ENCODE assay signal across 36 cellular contexts in the genomic region with DNA sequence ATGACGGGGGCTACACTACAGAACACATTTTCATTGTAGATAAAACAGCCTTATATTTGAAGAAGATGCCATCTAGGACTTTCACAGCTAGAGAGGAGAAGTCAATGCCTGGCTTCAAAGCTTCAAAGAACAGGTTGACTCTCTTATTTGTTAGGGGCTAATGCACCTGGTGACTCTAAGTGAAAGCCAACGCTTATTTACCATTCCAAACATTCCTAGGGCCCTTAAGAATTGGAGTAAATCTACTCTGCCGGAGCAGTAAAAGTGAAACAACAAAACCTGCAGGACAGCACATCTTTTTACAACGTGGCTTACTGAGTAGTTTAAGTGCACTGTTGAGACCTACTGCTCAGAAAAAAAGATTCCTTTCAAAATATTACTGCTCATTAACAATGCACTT.
"Had no signal": no experiment of that assay in that cellular context is flagged by ENCODE, and none has a peak within 500 bp of the region (broad histone marks: within the 10 kb centered on the region; RNA-seq: fewer than 3 reads in every experiment).

No MANE protein-coding gene starts in this region.

- DNase-seq: activated CD4-positive, alpha-beta memory T cell treated with anti-CD3 and anti-CD28 coated beads for 36 hours; activated CD4-positive, alpha-beta T cell treated with anti-CD3 and anti-CD28 coated beads for 36 hours; activated CD4-positive, alpha-beta T cell treated with anti-CD3 and anti-CD28 coated beads, Interleukin-2, amount 10 ng/mL, durations not matched to agents 24 days and 14 days; activated CD4-positive, CD25-positive, alpha-beta regulatory T cell; activated CD4-positive, CD25-positive, alpha-beta regulatory T cell treated with anti-CD3 and anti-CD28 coated beads, Interleukin-2, amount 50 U/mL, for 72 hours; activated CD8-positive, alpha-beta memory T cell treated with anti-CD3 and anti-CD28 coated beads, Interleukin-2, amount 10 ng/mL, durations not matched to agents 7 days and 5 days; activated CD8-positive, alpha-beta memory T cell treated with anti-CD3 and anti-CD28 coated beads, Interleukin-2, amount 50 U/mL, for 4 hours; activated CD8-positive, alpha-beta T cell treated with anti-CD3 and anti-CD28 coated beads, Interleukin-2, amount 10 ng/mL, durations not matched to agents 7 days and 5 days; activated effector memory CD4-positive, alpha-beta T cell treated with anti-CD3 and anti-CD28 coated beads, Interleukin-2, amount 50 U/mL, for 16 hours; activated naive CD4-positive, alpha-beta T cell treated with anti-CD3 and anti-CD28 coated beads for 36 hours; activated naive CD8-positive, alpha-beta T cell treated with anti-CD3 and anti-CD28 coated beads for 36 hours; activated naive CD8-positive, alpha-beta T cell treated with anti-CD3 and anti-CD28 coated beads, Interleukin-2, amount 50 U/mL, for 24 hours; activated T-cell treated with anti-CD3 and anti-CD28 coated beads, Interleukin-2, amount 50 U/mL, for 1 hour; activated T-cell treated with anti-CD3 and anti-CD28 coated beads, Interleukin-2, amount 50 U/mL, for 48 hours; adrenal gland; amygdala; aorta; body of pancreas; caudate nucleus; cortex of kidney; dermis blood vessel endothelial cell; effector CD4-positive, alpha-beta T cell; effector memory CD8-positive, alpha-beta T cell; erythroblast; foreskin keratinocyte; gastrocnemius medialis; glutamatergic neuron; heart left ventricle; T-helper 17 cell; T1000; WERI-Rb-1 had no signal

- H3K27ac ChIP-seq: adrenal gland, body of pancreas, esophagus muscularis mucosa, foreskin keratinocyte, gastrocnemius medialis, heart left ventricle, WERI-Rb-1 had no signal

- H3K9me3 ChIP-seq: adrenal gland, body of pancreas, esophagus muscularis mucosa, gastrocnemius medialis had no signal

- H3K4me3 ChIP-seq: adrenal gland, body of pancreas, esophagus muscularis mucosa, gastrocnemius medialis, heart left ventricle had no signal

- H3K27me3 ChIP-seq: adrenal gland, body of pancreas, esophagus muscularis mucosa, foreskin keratinocyte, gastrocnemius medialis, heart left ventricle had no signal

- H3K27me3 Mint-ChIP-seq: activated CD4-positive, alpha-beta T cell treated with anti-CD3 and anti-CD28 coated beads, Interleukin-2, amount 10 ng/mL, durations not matched to agents 24 days and 14 days; activated CD8-positive, alpha-beta memory T cell treated with anti-CD3 and anti-CD28 coated beads, Interleukin-2, amount 10 ng/mL, durations not matched to agents 7 days and 5 days; activated naive CD8-positive, alpha-beta T cell treated with anti-CD3 and anti-CD28 coated beads for 36 hours; T-helper 17 cell had no signal

- H3K9me3 Mint-ChIP-seq: activated CD4-positive, alpha-beta memory T cell treated with anti-CD3 and anti-CD28 coated beads for 36 hours; activated CD4-positive, alpha-beta T cell treated with anti-CD3 and anti-CD28 coated beads, Interleukin-2, amount 10 ng/mL, durations not matched to agents 24 days and 14 days; activated naive CD4-positive, alpha-beta T cell treated with anti-CD3 and anti-CD28 coated beads for 36 hours; activated T-helper 1 cell treated with anti-CD3 and anti-CD28 coated beads, Interleukin-12 subunit alpha, Interleukin-12 subunit beta, Interleukin-2, Interleukin-4 antibody, amounts not matched to agents 30 ng/mL and 10 ng/mL and 1 ng/mL, durations not matched to agents 14 hours and 24 hours and 36 hours; activated T-helper 2 cell treated with anti-CD3 and anti-CD28 coated beads, Interferon-gamma antibody, Interleukin-2, Interleukin-4, amounts not matched to agents 10 μg/mL and 5 μg/mL and 100 μg/mL, durations not matched to agents 14 hours and 24 hours and 36 hours; effector memory CD8-positive, alpha-beta T cell; T-helper 2 cell treated with Interferon-gamma antibody and Interleukin-4, amounts not matched to agents 5 μg/mL and 100 μg/mL, for 36 hours had no signal

- ATAC-seq: activated CD4-positive, alpha-beta T cell treated with anti-CD3 and anti-CD28 coated beads for 36 hours; activated CD8-positive, alpha-beta memory T cell treated with anti-CD3 and anti-CD28 coated beads, Interleukin-2, amount 10 ng/mL, durations not matched to agents 7 days and 5 days; activated CD8-positive, alpha-beta T cell treated with anti-CD3 and anti-CD28 coated beads, Interleukin-2, amount 10 ng/mL, durations not matched to agents 7 days and 5 days; activated naive CD8-positive, alpha-beta T cell treated with anti-CD3 and anti-CD28 coated beads, Interleukin-2, amount 50 U/mL, for 24 hours; body of pancreas; effector memory CD8-positive, alpha-beta T cell; foreskin keratinocyte; gastrocnemius medialis; heart left ventricle; T-helper 17 cell had no signal

- H3K4me1 ChIP-seq: adrenal gland, body of pancreas, esophagus muscularis mucosa, foreskin keratinocyte, gastrocnemius medialis, heart left ventricle had no signal

- H3K4me1 Mint-ChIP-seq: activated CD4-positive, alpha-beta T cell treated with anti-CD3 and anti-CD28 coated beads for 36 hours; activated CD4-positive, alpha-beta T cell treated with anti-CD3 and anti-CD28 coated beads, Interleukin-2, amount 10 ng/mL, durations not matched to agents 24 days and 14 days; activated CD8-positive, alpha-beta memory T cell treated with anti-CD3 and anti-CD28 coated beads, Interleukin-2, amount 10 ng/mL, durations not matched to agents 7 days and 5 days; activated naive CD4-positive, alpha-beta T cell treated with anti-CD3 and anti-CD28 coated beads, Interleukin-2, amount 50 U/mL, for 24 hours; activated naive CD8-positive, alpha-beta T cell treated with anti-CD3 and anti-CD28 coated beads for 36 hours; activated naive CD8-positive, alpha-beta T cell treated with anti-CD3 and anti-CD28 coated beads, Interleukin-2, amount 50 U/mL, for 24 hours; T-helper 17 cell had no signal

- H3K36me3 ChIP-seq: adrenal gland, esophagus muscularis mucosa, gastrocnemius medialis, heart left ventricle, WERI-Rb-1 had no signal

- H3K36me3 Mint-ChIP-seq: activated CD4-positive, alpha-beta memory T cell treated with anti-CD3 and anti-CD28 coated beads for 36 hours; activated CD8-positive, alpha-beta memory T cell treated with anti-CD3 and anti-CD28 coated beads, Interleukin-2, amount 10 ng/mL, durations not matched to agents 7 days and 5 days; activated naive CD4-positive, alpha-beta T cell treated with anti-CD3 and anti-CD28 coated beads, Interleukin-2, amount 50 U/mL, for 24 hours; activated naive CD8-positive, alpha-beta T cell treated with anti-CD3 and anti-CD28 coated beads for 36 hours had no signal

- H3K27ac Mint-ChIP-seq: activated CD4-positive, alpha-beta memory T cell treated with anti-CD3 and anti-CD28 coated beads for 36 hours; activated CD4-positive, alpha-beta T cell treated with anti-CD3 and anti-CD28 coated beads for 36 hours; activated CD4-positive, alpha-beta T cell treated with anti-CD3 and anti-CD28 coated beads, Interleukin-2, amount 10 ng/mL, durations not matched to agents 24 days and 14 days; activated CD8-positive, alpha-beta memory T cell treated with anti-CD3 and anti-CD28 coated beads, Interleukin-2, amount 10 ng/mL, durations not matched to agents 7 days and 5 days; activated CD8-positive, alpha-beta T cell treated with anti-CD3 and anti-CD28 coated beads, Interleukin-2, amount 10 ng/mL, durations not matched to agents 7 days and 5 days; activated naive CD4-positive, alpha-beta T cell treated with anti-CD3 and anti-CD28 coated beads for 36 hours; activated naive CD4-positive, alpha-beta T cell treated with anti-CD3 and anti-CD28 coated beads, Interleukin-2, amount 50 U/mL, for 24 hours; activated naive CD8-positive, alpha-beta T cell treated with anti-CD3 and anti-CD28 coated beads for 36 hours; activated naive CD8-positive, alpha-beta T cell treated with anti-CD3 and anti-CD28 coated beads, Interleukin-2, amount 50 U/mL, for 24 hours; activated T-helper 1 cell treated with anti-CD3 and anti-CD28 coated beads, Interleukin-12 subunit alpha, Interleukin-12 subunit beta, Interleukin-2, Interleukin-4 antibody, amounts not matched to agents 30 ng/mL and 10 ng/mL and 1 ng/mL, durations not matched to agents 14 hours and 24 hours and 36 hours; activated T-helper 2 cell treated with anti-CD3 and anti-CD28 coated beads, Interferon-gamma antibody, Interleukin-2, Interleukin-4, amounts not matched to agents 10 μg/mL and 5 μg/mL and 100 μg/mL, durations not matched to agents 14 hours and 24 hours and 36 hours; effector memory CD8-positive, alpha-beta T cell; T-helper 17 cell; T-helper 2 cell treated with Interferon-gamma antibody and Interleukin-4, amounts not matched to agents 5 μg/mL and 100 μg/mL, for 36 hours had no signal

- H3K4me3 Mint-ChIP-seq: activated CD4-positive, alpha-beta memory T cell treated with anti-CD3 and anti-CD28 coated beads for 36 hours; activated CD4-positive, alpha-beta T cell treated with anti-CD3 and anti-CD28 coated beads for 36 hours; activated CD4-positive, alpha-beta T cell treated with anti-CD3 and anti-CD28 coated beads, Interleukin-2, amount 10 ng/mL, durations not matched to agents 24 days and 14 days; activated CD8-positive, alpha-beta memory T cell treated with anti-CD3 and anti-CD28 coated beads, Interleukin-2, amount 10 ng/mL, durations not matched to agents 7 days and 5 days; activated CD8-positive, alpha-beta T cell treated with anti-CD3 and anti-CD28 coated beads, Interleukin-2, amount 10 ng/mL, durations not matched to agents 7 days and 5 days; activated naive CD4-positive, alpha-beta T cell treated with anti-CD3 and anti-CD28 coated beads for 36 hours; activated naive CD4-positive, alpha-beta T cell treated with anti-CD3 and anti-CD28 coated beads, Interleukin-2, amount 50 U/mL, for 24 hours; activated naive CD8-positive, alpha-beta T cell treated with anti-CD3 and anti-CD28 coated beads for 36 hours; activated naive CD8-positive, alpha-beta T cell treated with anti-CD3 and anti-CD28 coated beads, Interleukin-2, amount 50 U/mL, for 24 hours; activated T-helper 1 cell treated with anti-CD3 and anti-CD28 coated beads, Interleukin-12 subunit alpha, Interleukin-12 subunit beta, Interleukin-2, Interleukin-4 antibody, amounts not matched to agents 30 ng/mL and 10 ng/mL and 1 ng/mL, durations not matched to agents 14 hours and 24 hours and 36 hours; effector memory CD8-positive, alpha-beta T cell; T-helper 17 cell; T-helper 2 cell treated with Interferon-gamma antibody and Interleukin-4, amounts not matched to agents 5 μg/mL and 100 μg/mL, for 36 hours had no signal
